Comparison of ENCODE assay signal across 9 cellular contexts in genomic region chr2:108575132-108575966, GRCh38. TPM values are rescaled to one million over a fixed set of nuclear protein-coding genes. Genes with fewer than 3 reads are reported as not detected.
A peak's percentile ranks its signal among the peaks of the same experiment; 100 is the strongest.
DNase-seq lines count a peak whose midpoint lies in the region; ATAC-seq and TF ChIP-seq lines count a peak whose summit lies in the region.
"Had no signal": no experiment of that assay in that cellular context is flagged by ENCODE, and none has a peak within 500 bp of the region (broad histone marks: within the 10 kb centered on the region; RNA-seq: fewer than 3 reads in every experiment).

No MANE protein-coding gene starts in this region.

- peaks cover 55% of the 10 kb centered on the region for H3K4me1 Mint-ChIP-seq in nephron progenitor cell

- H3K9me3 ChIP-seq in SJSA1 (replicated peaks), result no peaks in the 10 kb centered on the region
- H3K9me3 ChIP-seq: neutrophil had no signal

- H3K36me3 ChIP-seq in SJSA1, result no peaks in the 10 kb centered on the region
- H3K36me3 ChIP-seq: neutrophil had no signal

- H3K36me3 Mint-ChIP-seq in nephron progenitor cell (ENCODE audit: low read depth), result no peaks in the 10 kb centered on the region

- H3K27ac Mint-ChIP-seq in nephron progenitor cell, result peak overlapping the region; percentile 75

- H3K4me3 Mint-ChIP-seq in nephron progenitor cell, result peak overlapping the region; percentile 63

- H3K4me3 ChIP-seq in SJSA1, result no peak overlapping the region

- TF ChIP-seq CTCF in nephron progenitor cell (IDR thresholded peaks at IDR 0.05), result no peak

- H3K27me3 Mint-ChIP-seq in nephron progenitor cell (ENCODE audit: low read depth, poor library complexity), result no peaks in the 10 kb centered on the region

- H3K27me3 ChIP-seq in SJSA1 (replicated peaks), result no peaks in the 10 kb centered on the region
- H3K27me3 ChIP-seq: neutrophil had no signal

- ATAC-seq in GM18873 (IDR thresholded peaks at IDR 0.05; ENCODE audit: low FRiP score, unreplicated experiment) (peak; percentile 93), HG02759 (IDR thresholded peaks at IDR 0.05; ENCODE audit: unreplicated experiment) (peak; percentile 96)

- peak; percentile 87 to 94 for DNase-seq in SJSA1 (ENCODE audit: low read depth in 1 of 2, low spot score in 2 of 2)
- DNase-seq in nephron progenitor cell, result no peak
- DNase-seq in DMS114 treated with DMSO at 0.1 percent for 48 hours (lab: John Stamatoyannopoulos, UW; ENCODE audit: unreplicated experiment), result no peak
- no peak for DNase-seq in hypothalamus (lab: John Stamatoyannopoulos, UW)
- DNase-seq in stimulated activated CD4-positive, alpha-beta T cell treated with anti-CD3 and anti-CD28 coated beads, Interleukin-4, amount 100 ng/mL, for 1 hour, result no peak
- no peak for DNase-seq in NCI-H1048 (lab: John Stamatoyannopoulos, UW)

- peaks cover 91% of the 10 kb centered on the region for H3K4me1 ChIP-seq in SJSA1 (replicated peaks)

- H3K27ac ChIP-seq in SJSA1, result peak overlapping the region; percentile 85
- H3K27ac ChIP-seq: neutrophil had no signal

- H3K9me3 Mint-ChIP-seq in nephron progenitor cell, result no peaks in the 10 kb centered on the region

RNA-seq across cellular contexts. Expression of gene LIMS1, which starts 41.1 kb away (rescaled TPM):
- 106 and 169 TPM in 2 replicates for total RNA-seq in SJSA1 (2014; rRNA removed; shearing (Covaris generic))

Comparison
In these comparisons a context has a peak if more than half of its experiments do, and no peak if none do; other contexts are left out.
1. DNase-seq: peak in SJSA1 (2 of 2); none in nephron progenitor cell (single experiment), DMS114 treated with DMSO at 0.1 percent for 48 hours (single experiment), hypothalamus (0 of 51), stimulated activated CD4-positive, alpha-beta T cell treated with anti-CD3 and anti-CD28 coated beads, Interleukin-4, amount 100 ng/mL, for 1 hour (single experiment) and NCI-H1048 (single experiment).